Comparison of ENCODE assay signal across 1 cellular context in genomic region chr20:48621256-48622078, GRCh38.
TF ChIP-seq lines count a peak whose summit lies in the region.

No MANE protein-coding gene starts in this region.

TF ChIP-seq in GM23338, 12 proteins besides CTCF, POLR2A, EP300 and RAD21:
- no peak for TF ChIP-seq ZNF462 (CRISPR knock-in tag; IDR thresholded peaks at IDR 0.05)
- no peak for TF ChIP-seq POLR2AphosphoS5 (IDR thresholded peaks at IDR 0.05; ENCODE audit: low read depth)
- TF ChIP-seq CREB1 (CRISPR knock-in tag; IDR thresholded peaks at IDR 0.05; ENCODE audit: low read depth): no peak
- no peak for TF ChIP-seq EZH2phosphoT487 (IDR thresholded peaks at IDR 0.05; ENCODE audit: unreplicated experiment)
- no peak for TF ChIP-seq ZNF114 (CRISPR knock-in tag; IDR thresholded peaks at IDR 0.05)
- TF ChIP-seq ZNF331 (CRISPR knock-in tag; IDR thresholded peaks at IDR 0.05; ENCODE audit: low read depth): no peak
- no peak for TF ChIP-seq EZH2 (IDR thresholded peaks at IDR 0.05; ENCODE audit: low read depth, unreplicated experiment)
- no peak for TF ChIP-seq ETS1 (IDR thresholded peaks at IDR 0.05)
- no peak for TF ChIP-seq JUNB (IDR thresholded peaks at IDR 0.05; ENCODE audit: unreplicated experiment)
- TF ChIP-seq REST (IDR thresholded peaks at IDR 0.05; ENCODE audit: unreplicated experiment): no peak
- TF ChIP-seq STAT1 (IDR thresholded peaks at IDR 0.05; ENCODE audit: unreplicated experiment): no peak
- no peak for TF ChIP-seq NANOG (IDR thresholded peaks at IDR 0.05; ENCODE audit: borderline replicate concordance)
